ENCODE assay signal across 21 cellular contexts in the genomic region with DNA sequence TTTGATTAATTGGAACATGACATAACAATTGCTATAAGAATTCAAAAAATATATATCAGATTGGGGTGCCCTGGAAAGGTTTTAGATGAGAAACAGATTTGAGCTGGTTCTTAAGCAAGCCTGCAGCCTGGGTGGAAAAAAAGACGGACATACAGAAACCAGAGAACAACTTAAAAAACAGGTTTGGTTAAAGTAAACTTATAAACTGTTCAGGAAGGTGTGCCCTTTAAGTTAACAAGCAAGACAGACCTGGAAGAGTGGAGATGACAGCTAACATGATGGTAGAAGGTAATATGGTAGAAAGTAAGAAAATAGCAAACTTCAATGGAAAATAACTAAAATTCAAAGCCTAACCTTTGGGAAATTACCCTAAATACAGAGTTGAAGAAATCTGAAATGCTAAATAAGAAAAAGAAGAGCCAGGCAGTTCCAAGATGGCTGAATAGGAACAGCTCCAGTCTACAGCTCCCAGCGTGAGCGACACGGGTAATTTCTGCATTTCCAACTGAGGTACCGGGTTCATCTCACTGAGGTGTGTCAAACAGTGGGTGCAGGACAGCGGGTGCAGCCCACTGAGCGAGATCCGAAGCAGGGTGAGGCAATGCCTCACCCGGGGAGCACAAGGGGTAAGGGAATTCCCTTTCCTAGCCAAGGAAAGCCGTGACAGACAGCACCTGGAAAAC. TPM values are rescaled to one million over a fixed set of nuclear protein-coding genes. Genes with fewer than 3 reads are reported as not detected.
DNase-seq lines count a peak whose midpoint lies in the region; ATAC-seq, FAIRE-seq and TF ChIP-seq lines count a peak whose summit lies in the region.
"Had no signal": no experiment of that assay in that cellular context is flagged by ENCODE, and none has a peak within 500 bp of the region (broad histone marks: within the 10 kb centered on the region; RNA-seq: fewer than 3 reads in every experiment).

No MANE protein-coding gene starts in this region.

- no peaks in the 10 kb centered on the region for H3K23me2 ChIP-seq in H1 (ENCODE audit: low read depth, low read length)

- H2AK5ac ChIP-seq in H1 (ENCODE audit: low read depth, low read length) = no peak overlapping the region

- BruUV-seq in Calu3 (replicated peaks; lab: Mats Ljungman, UMichigan) = no TSS peak

- intact Hi-C loops in Calu3 (cut with micrococcal nuclease; ENCODE audit: unreplicated experiment) = no loop called here
- intact Hi-C loops in left ventricle myocardium inferior (cut with micrococcal nuclease) = no loop called here

- 0 out of 2 replicates have a peak overlapping the region, but pooled peaks have one; percentile 76 for H2AFZ ChIP-seq in H1 (ENCODE audit: low read length)

- POLR2A ChIA-PET in H1 (lab: Charles Lee; ENCODE audit: partially characterized antibody) = interaction anchor here (0.9 to 1.1 kb wide), 2 partner anchors 18 to 45 kb away, joined by 3 read pairs; no protein-coding TSS in a partner anchor

- H3K79me2 ChIP-seq in H1 (ENCODE audit: control insufficient read depth in 1 of 2, insufficient read depth in 2 of 2, low read length in 2 of 2) = no peaks in the 10 kb centered on the region

- H4K91ac ChIP-seq in H1 (replicated peaks; ENCODE audit: insufficient read length, low read length) = no peak overlapping the region

- H2BK12ac ChIP-seq in H1 (ENCODE audit: low read depth, low read length) = no peak overlapping the region

- DNase-seq in Calu3 (no peak), H1 (ENCODE audit: low read depth in 1 of 2, low spot score in 2 of 2) (no peak), nephron progenitor cell (no peak), immature natural killer cell (no peak), left ventricle myocardium inferior (no peak)
- DNase-seq: activated effector memory CD4-positive, alpha-beta T cell treated with anti-CD3 and anti-CD28 coated beads, Interleukin-2, amount 50 U/mL, for 16 hours; activated naive CD8-positive, alpha-beta T cell treated with anti-CD3 and anti-CD28 coated beads, Interleukin-2, amount 50 U/mL, for 24 hours; CD8-positive, alpha-beta memory T cell; DMS79; GOT3; NCI-H1105 treated with DMSO at 0.1 percent for 48 hours; NCI-H2081 treated with DMSO at 0.1 percent for 48 hours; ovary; T-helper 1 cell had no signal

- H3K27me3 Mint-ChIP-seq in Calu3 (ENCODE audit: unreplicated experiment) = no peaks in the 10 kb centered on the region
- H3K27me3 Mint-ChIP-seq in nephron progenitor cell (ENCODE audit: low read depth, poor library complexity) = peaks cover 3% of the 10 kb centered on the region
- no peaks in the 10 kb centered on the region for H3K27me3 Mint-ChIP-seq in immature natural killer cell (ENCODE audit: low read depth in 3 of 3)
- H3K27me3 Mint-ChIP-seq: activated naive CD8-positive, alpha-beta T cell treated with anti-CD3 and anti-CD28 coated beads, Interleukin-2, amount 50 U/mL, for 24 hours; CD8-positive, alpha-beta memory T cell; stimulated activated memory B cell treated with anti-CD40 and anti-IgM and Interleukin-4, amounts not matched to agents 10 μg/mL and 1 μg/mL and 100 μg/mL, for 72 hours had no signal

- WGBS in H1 (ENCODE audit: extremely low coverage in 1 of 2, insufficient coverage in 1 of 2, insufficient read length in 1 of 2, insufficient replicate concordance in 2 of 2, low coverage in 1 of 2, low lambda C conversion rate in 2 of 2, missing lambda C conversion rate in 1 of 2), 2 experiments = 87% methylated on average over 10 of the region's 10 CpGs; no CpG with 5 or more reads in 1 of the 2 experiments

- CTCF ChIA-PET in Calu3 (lab: Charles Lee) (no interaction called here), H1 (lab: Charles Lee; ENCODE audit: partially characterized antibody) (interaction anchor here (1.0 to 1.5 kb wide), 2 partner anchors 12 to 14 kb away, joined by 3 to 5 read pairs; no protein-coding TSS in a partner anchor)

- no peak for FAIRE-seq in H1 (lab: Jason Lieb, UNC)
- FAIRE-seq: endometrium had no signal

- no peak for TF ChIP-seq EP300 in H1 (IDR thresholded peaks at IDR 0.05; ENCODE audit: borderline replicate concordance in 1 of 2, low read depth in 2 of 2, low read length in 2 of 2)

- ATAC-seq in GM18870 (IDR thresholded peaks at IDR 0.05; ENCODE audit: unreplicated experiment) = no peak
- ATAC-seq: activated naive CD8-positive, alpha-beta T cell treated with anti-CD3 and anti-CD28 coated beads, Interleukin-2, amount 50 U/mL, for 24 hours; Right ventricle myocardium inferior; stimulated activated memory B cell treated with anti-CD40 and anti-IgM and Interleukin-4, amounts not matched to agents 10 μg/mL and 1 μg/mL and 100 μg/mL, for 72 hours had no signal

- H3K14ac ChIP-seq in H1 (ENCODE audit: insufficient read length) = no peak overlapping the region

- peak overlapping the region; percentile 54 for H3K4me3 ChIP-seq in HUES6 (ENCODE audit: low read depth, low read length)
- H3K4me3 ChIP-seq in H1 (ENCODE audit: extremely low read depth in 1 of 4, insufficient read depth in 2 of 4, low read depth in 3 of 4, low read length in 4 of 4) = no peak overlapping the region; a peak in 1 of 8 replicates
- H3K4me3 ChIP-seq in left ventricle myocardium inferior = no peak overlapping the region
- H3K4me3 ChIP-seq: coronary artery, lower lobe of right lung, ovary had no signal

- H3K9me3 Mint-ChIP-seq in Calu3 (ENCODE audit: low read depth, unreplicated experiment) (peaks cover 8% of the 10 kb centered on the region), nephron progenitor cell (peaks cover 48% of the 10 kb centered on the region), immature natural killer cell (peaks cover 7 to 38% (median 19%) of the 10 kb centered on the region in 6 donors)

- peak overlapping the region; percentile 43 for H2BK120ac ChIP-seq in H1 (replicated peaks; ENCODE audit: low read depth, low read length)

- H3K4me3 Mint-ChIP-seq in Calu3 (ENCODE audit: low read depth, unreplicated experiment) = peak overlapping the region; percentile 75
- peak overlapping the region; percentile 35 for H3K4me3 Mint-ChIP-seq in nephron progenitor cell
- no peak overlapping the region for H3K4me3 Mint-ChIP-seq in immature natural killer cell
- H3K4me3 Mint-ChIP-seq: activated naive CD8-positive, alpha-beta T cell treated with anti-CD3 and anti-CD28 coated beads, Interleukin-2, amount 50 U/mL, for 24 hours; CD8-positive, alpha-beta memory T cell; stimulated activated memory B cell treated with anti-CD40 and anti-IgM and Interleukin-4, amounts not matched to agents 10 μg/mL and 1 μg/mL and 100 μg/mL, for 72 hours had no signal

- H3K36me3 Mint-ChIP-seq in Calu3 (ENCODE audit: insufficient read depth, unreplicated experiment) = no peaks in the 10 kb centered on the region
- peaks cover 5% of the 10 kb centered on the region for H3K36me3 Mint-ChIP-seq in nephron progenitor cell (ENCODE audit: low read depth)
- H3K36me3 Mint-ChIP-seq in immature natural killer cell = peaks cover 0 to 3% (median 0%) of the 10 kb centered on the region in 3 donors
- H3K36me3 Mint-ChIP-seq: CD8-positive, alpha-beta memory T cell; stimulated activated memory B cell treated with anti-CD40 and anti-IgM and Interleukin-4, amounts not matched to agents 10 μg/mL and 1 μg/mL and 100 μg/mL, for 72 hours had no signal

- no peak overlapping the region for H2BK20ac ChIP-seq in H1 (ENCODE audit: low read length)

- no peak overlapping the region for H3K23ac ChIP-seq in H1 (ENCODE audit: insufficient read length)

- H3K4me1 Mint-ChIP-seq in Calu3 (ENCODE audit: low read depth, unreplicated experiment) (peaks cover 6% of the 10 kb centered on the region), nephron progenitor cell (peaks cover 11% of the 10 kb centered on the region), immature natural killer cell (no peaks in the 10 kb centered on the region)
- H3K4me1 Mint-ChIP-seq: activated naive CD8-positive, alpha-beta T cell treated with anti-CD3 and anti-CD28 coated beads, Interleukin-2, amount 50 U/mL, for 24 hours; CD8-positive, alpha-beta memory T cell; stimulated activated memory B cell treated with anti-CD40 and anti-IgM and Interleukin-4, amounts not matched to agents 10 μg/mL and 1 μg/mL and 100 μg/mL, for 72 hours had no signal

- no peak overlapping the region for H3K4ac ChIP-seq in H1 (replicated peaks; ENCODE audit: insufficient read length, low read depth, low read length)

- no peak overlapping the region; the same call in 1 of the 2 replicates for H3K18ac ChIP-seq in H1 (ENCODE audit: extremely low read depth, low read length)

- H3K56ac ChIP-seq in H1 (replicated peaks; ENCODE audit: insufficient read length, low read depth, low read length) = no peak overlapping the region

- no peak overlapping the region for H2BK5ac ChIP-seq in H1 (ENCODE audit: low read depth, low read length)

- peak overlapping the region; percentile 29 to 48; a peak in 3 of 4 replicates for H3K4me2 ChIP-seq in H1 (ENCODE audit: insufficient read depth in 1 of 2, low read depth in 2 of 2, low read length in 2 of 2)

- no peaks in the 10 kb centered on the region for H4K20me1 ChIP-seq in H1 (replicated peaks in 1 of 2; ENCODE audit: control insufficient read depth in 1 of 2, insufficient read depth in 2 of 2, low read length in 2 of 2)

- no peak overlapping the region for H3K27ac Mint-ChIP-seq in Calu3 (ENCODE audit: unreplicated experiment)
- peak overlapping the region; percentile 84 for H3K27ac Mint-ChIP-seq in nephron progenitor cell
- no peak overlapping the region for H3K27ac Mint-ChIP-seq in immature natural killer cell
- H3K27ac Mint-ChIP-seq: activated naive CD8-positive, alpha-beta T cell treated with anti-CD3 and anti-CD28 coated beads, Interleukin-2, amount 50 U/mL, for 24 hours; stimulated activated memory B cell treated with anti-CD40 and anti-IgM and Interleukin-4, amounts not matched to agents 10 μg/mL and 1 μg/mL and 100 μg/mL, for 72 hours had no signal

- H3K36me3 ChIP-seq in HUES6 (ENCODE audit: control insufficient read depth, insufficient read depth, low read length) (no peaks in the 10 kb centered on the region), H1 (ENCODE audit: control insufficient read depth in 2 of 4, insufficient read depth in 4 of 4, low read length in 3 of 4) (no peaks in the 10 kb centered on the region), left ventricle myocardium inferior (no peaks in the 10 kb centered on the region)
- H3K36me3 ChIP-seq: lower lobe of right lung, ovary had no signal

- H3K4me1 ChIP-seq in HUES6 (ENCODE audit: control insufficient read depth, insufficient read depth, low read length) = peaks cover 7% of the 10 kb centered on the region
- H3K4me1 ChIP-seq in H1 (replicated peaks in 1 of 4; ENCODE audit: control insufficient read depth in 3 of 4, insufficient read depth in 4 of 4, low read length in 3 of 4) = 0 out of 7 replicates have a peak, but pooled peaks cover 0 to 5% (median 0%) of the 10 kb centered on the region in 4 experiments
- H3K4me1 ChIP-seq in left ventricle myocardium inferior = no peaks in the 10 kb centered on the region
- H3K4me1 ChIP-seq: lower lobe of right lung had no signal

- TF ChIP-seq CTCF in Calu3 (IDR thresholded peaks at IDR 0.05; ENCODE audit: unreplicated experiment) (no peak), H1 (IDR thresholded peaks at IDR 0.05; ENCODE audit: control extremely low read depth in 1 of 3, insufficient read depth in 1 of 3, low read depth in 1 of 3, low read length in 3 of 3) (no peak), nephron progenitor cell (IDR thresholded peaks at IDR 0.05) (no peak), left ventricle myocardium inferior (IDR thresholded peaks at IDR 0.05; ENCODE audit: borderline replicate concordance) (no peak)

- H3K27me3 ChIP-seq in HUES6 (ENCODE audit: control insufficient read depth, insufficient read depth, low read length) = no peaks in the 10 kb centered on the region
- no peaks in the 10 kb centered on the region for H3K27me3 ChIP-seq in H1 (replicated peaks in 1 of 4; ENCODE audit: control insufficient read depth in 3 of 4, extremely low read depth in 1 of 4, insufficient read depth in 3 of 4, low read length in 3 of 4)
- no peaks in the 10 kb centered on the region for H3K27me3 ChIP-seq in left ventricle myocardium inferior (ENCODE audit: low read depth)
- H3K27me3 ChIP-seq: ovary had no signal

- TF ChIP-seq POLR2A in H1 (IDR thresholded peaks at IDR 0.05; ENCODE audit: control extremely low read depth in 1 of 2, low read depth in 2 of 2, low read length in 2 of 2) = no peak

- no peak for TF ChIP-seq RAD21 in H1 (IDR thresholded peaks at IDR 0.05 in 1 of 2, conservative IDR thresholded peaks at IDR 0.05 in 1 of 2; ENCODE audit: low read depth in 2 of 2, low read length in 2 of 2)

- H3K9me3 ChIP-seq in HUES6 (ENCODE audit: control insufficient read depth, insufficient read depth, low read depth, low read length) (no peaks in the 10 kb centered on the region), H1 (ENCODE audit: insufficient read depth in 2 of 2, low read depth in 1 of 2, low read length in 1 of 2) (no peaks in the 10 kb centered on the region), left ventricle myocardium inferior (replicated peaks) (peaks cover 9% of the 10 kb centered on the region)
- H3K9me3 ChIP-seq: lower lobe of right lung, ovary had no signal

- no peak overlapping the region for H4K5ac ChIP-seq in H1 (ENCODE audit: insufficient read length, low read depth, low read length)

- H2BK15ac ChIP-seq in H1 (ENCODE audit: low read length) = no peak overlapping the region

- H3K9ac ChIP-seq in HUES6 (ENCODE audit: low read length) = no peak overlapping the region
- H3K9ac ChIP-seq in H1 (replicated peaks in 1 of 4; ENCODE audit: extremely low read depth in 1 of 4, low read depth in 3 of 4, low read length in 3 of 4) = no peak overlapping the region

- H4K8ac ChIP-seq in H1 (ENCODE audit: extremely low read depth, insufficient read depth, low read length) = no peak overlapping the region

- H3K79me1 ChIP-seq in H1 (ENCODE audit: low read depth, low read length) = no peaks in the 10 kb centered on the region

- H3K27ac ChIP-seq in HUES6 (ENCODE audit: low read depth, low read length) (0 out of 2 replicates have a peak overlapping the region, but pooled peaks have one; percentile 18), H1 (ENCODE audit: low read depth, low read length) (no peak overlapping the region), left ventricle myocardium inferior (replicated peaks) (no peak overlapping the region)
- H3K27ac ChIP-seq: coronary artery, lower lobe of right lung, ovary had no signal

RNA-seq across cellular contexts. Expression of gene CADPS2, which starts 52.2 kb away (rescaled TPM):
- total RNA-seq in Calu3 (2022) (14.1 and 16.4 TPM in 2 replicates), left ventricle myocardium inferior (11.9 TPM)
- total RNA-seq in H1 (2021; fragmentation: NEBNext Ultra II Directional; extraction: Animal tissue kit (Norgen Biotek cat#: 25700)) = 19.7 and 22.3 TPM in 2 replicates
- polyA plus RNA-seq in H1 (2011; rRNA removed) (4.4 and 8.9 TPM in 2 replicates), immature natural killer cell (not detected)
- polyA plus RNA-seq in H1 (2011; cell fraction: cytosol; rRNA removed) = 10.5 TPM
- polyA plus RNA-seq in H1 (2011; cell fraction: nucleus; rRNA removed) = 4.4 TPM
- 11.3 to 24.6 TPM (median 15.5 TPM) in 4 replicates for polyA plus RNA-seq in H1 (2012, experiment 1 of 2)
- 1.9 TPM for polyA plus RNA-seq in H1 (2012, experiment 2 of 2)
- 9.0 TPM for polyA plus RNA-seq in H1 (2013, experiment 1 of 2)
- polyA plus RNA-seq in H1 (2013, experiment 2 of 2) = 9.6 TPM
- polyA minus RNA-seq in H1 (2011; rRNA and poly(A)+ RNA removed) = 29.6 and 30.5 TPM in 2 replicates
- polyA minus RNA-seq in H1 (2011; cell fraction: cytosol; rRNA and poly(A)+ RNA removed) = 13.3 TPM
- 32.6 TPM for polyA minus RNA-seq in H1 (2011; cell fraction: nucleus; rRNA and poly(A)+ RNA removed)
- total RNA-seq: CD8-positive, alpha-beta memory T cell had no signal
- polyA plus RNA-seq: CD8-positive, alpha-beta memory T cell had no signal

Comparison
In these comparisons a context has a peak if more than half of its experiments do, and no peak if none do; other contexts are left out.
1. H3K4me3 Mint-ChIP-seq: peak in Calu3 (single experiment) and nephron progenitor cell (single experiment); none in immature natural killer cell (0 of 5).